8 cellular contexts compared by ENCODE assay signal in the genomic region with DNA sequence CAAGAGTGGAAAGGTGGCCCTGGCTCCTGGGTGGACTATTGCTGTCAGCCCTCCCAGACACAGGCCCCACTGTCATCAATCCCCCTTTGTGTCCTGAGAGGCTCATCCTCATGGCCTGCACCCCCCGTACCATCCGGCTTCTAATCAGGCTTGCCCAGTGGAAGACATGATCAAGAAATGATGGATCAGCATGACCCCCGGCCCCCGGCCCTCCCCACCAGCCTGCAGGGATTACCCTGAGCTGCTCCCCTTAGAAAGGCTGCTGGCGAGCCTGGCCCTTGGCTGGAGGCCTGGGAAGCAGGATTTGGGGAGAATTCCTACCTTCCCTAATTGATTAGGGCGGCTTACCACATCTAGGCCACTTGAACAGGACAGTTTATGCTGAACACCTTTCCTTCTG.
"Had no signal": no experiment of that assay in that cellular context is flagged by ENCODE, and none has a peak within 500 bp of the region (broad histone marks: within the 10 kb centered on the region; RNA-seq: fewer than 3 reads in every experiment).

No MANE protein-coding gene starts in this region.

- H3K36me3 ChIP-seq: HAP-1 had no signal

- H3K27ac ChIP-seq: GM23248 had no signal

- H3K9me3 ChIP-seq: HAP-1 had no signal

- H3K4me3 ChIP-seq: GM23248, GM23338, HAP-1 had no signal

- DNase-seq: GM23248, GOT3, H7, H9, HCEC 1CT, HFFc6 had no signal
